Comparison of ENCODE assay signal across 24 cellular contexts in genomic region chr18:8130089-8130488, GRCh38.
"Had no signal": no experiment of that assay in that cellular context is flagged by ENCODE, and none has a peak within 500 bp of the region (broad histone marks: within the 10 kb centered on the region; RNA-seq: fewer than 3 reads in every experiment).

No MANE protein-coding gene starts in this region.

- H3K9me3 ChIP-seq: left ventricle myocardium inferior, ovary, right atrium auricular region, right lobe of liver, suprapubic skin, thoracic aorta, tibial artery, upper lobe of right lung, uterus had no signal

- H3K4me1 Mint-ChIP-seq: naive thymus-derived CD4-positive, alpha-beta T cell; stimulated activated effector memory CD8-positive, alpha-beta T cell treated with anti-CD3 and anti-CD28 coated beads, Interleukin-12 subunit alpha, Interleukin-12 subunit beta, amount 100 ng/mL, for 72 hours had no signal

- H3K36me3 Mint-ChIP-seq: natural killer cell treated with Interleukin-12 subunit alpha and Interleukin-12 subunit beta and Interleukin-15 and Interleukin-18, amount 100 ng/mL, for 72 hours; stimulated activated effector memory CD8-positive, alpha-beta T cell treated with anti-CD3 and anti-CD28 coated beads, Interleukin-12 subunit alpha, Interleukin-12 subunit beta, amount 100 ng/mL, for 72 hours had no signal

- H3K27ac Mint-ChIP-seq: mesothelial cell of epicardium; naive thymus-derived CD4-positive, alpha-beta T cell; natural killer cell treated with Interleukin-12 subunit alpha and Interleukin-12 subunit beta and Interleukin-15 and Interleukin-18, amount 100 ng/mL, for 72 hours; progenitor cell of endocrine pancreas; stimulated activated effector memory CD8-positive, alpha-beta T cell treated with anti-CD3 and anti-CD28 coated beads, Interleukin-12 subunit alpha, Interleukin-12 subunit beta, amount 100 ng/mL, for 72 hours; stimulated activated naive CD8-positive, alpha-beta T cell treated with anti-CD3 and anti-CD28 coated beads, Interleukin-15, Interleukin-2, amounts not matched to agents 100 ng/mL and 50 ng/mL, for 24 hours had no signal

- H3K4me3 Mint-ChIP-seq: mesothelial cell of epicardium; naive thymus-derived CD4-positive, alpha-beta T cell; natural killer cell treated with Interleukin-12 subunit alpha and Interleukin-12 subunit beta and Interleukin-15 and Interleukin-18, amount 100 ng/mL, for 72 hours; stimulated activated effector memory CD8-positive, alpha-beta T cell treated with anti-CD3 and anti-CD28 coated beads, Interleukin-12 subunit alpha, Interleukin-12 subunit beta, amount 100 ng/mL, for 72 hours; stimulated activated naive CD8-positive, alpha-beta T cell treated with anti-CD3 and anti-CD28 coated beads, Interleukin-15, Interleukin-2, amounts not matched to agents 100 ng/mL and 50 ng/mL, for 24 hours had no signal

- ATAC-seq: naive thymus-derived CD4-positive, alpha-beta T cell; natural killer cell treated with Interleukin-12 subunit alpha and Interleukin-12 subunit beta and Interleukin-15 and Interleukin-18, amount 100 ng/mL, for 72 hours; right lobe of liver; stimulated activated effector memory CD8-positive, alpha-beta T cell treated with anti-CD3 and anti-CD28 coated beads, Interleukin-12 subunit alpha, Interleukin-12 subunit beta, amount 100 ng/mL, for 72 hours; upper lobe of right lung had no signal

- H3K4me1 ChIP-seq: left ventricle myocardium inferior, right atrium auricular region, right lobe of liver, suprapubic skin, upper lobe of right lung, uterus had no signal

- H3K27me3 ChIP-seq: ovary, right atrium auricular region, right lobe of liver, tibial artery, upper lobe of right lung, uterus had no signal

- H3K27me3 Mint-ChIP-seq: naive thymus-derived CD4-positive, alpha-beta T cell; natural killer cell treated with Interleukin-12 subunit alpha and Interleukin-12 subunit beta and Interleukin-15 and Interleukin-18, amount 100 ng/mL, for 72 hours; progenitor cell of endocrine pancreas; stimulated activated naive CD8-positive, alpha-beta T cell treated with anti-CD3 and anti-CD28 coated beads, Interleukin-15, Interleukin-2, amounts not matched to agents 100 ng/mL and 50 ng/mL, for 24 hours had no signal

- H3K36me3 ChIP-seq: left ventricle myocardium inferior, ovary, right atrium auricular region, right lobe of liver, suprapubic skin, thoracic aorta, tibial artery, upper lobe of right lung, uterus had no signal

- DNase-seq: islet precursor cell; left ventricle myocardium inferior; mesendoderm; naive thymus-derived CD4-positive, alpha-beta T cell; ovary; right lobe of liver; stimulated activated CD4-positive, alpha-beta T cell treated with anti-CD3 and anti-CD28 coated beads, Interleukin-12 subunit alpha, Interleukin-12 subunit beta, amount 100 ng/mL, for 4 hours; stimulated activated CD4-positive, alpha-beta T cell treated with anti-CD3 and anti-CD28 coated beads, Interleukin-15, amount 100 ng/mL, for 24 hours; stimulated activated CD4-positive, alpha-beta T cell treated with anti-CD3 and anti-CD28 coated beads, Interleukin-4, amount 100 ng/mL, for 24 hours; stimulated activated naive CD4-positive, alpha-beta T cell; tibial artery; trophoblast cell; upper lobe of right lung; uterus had no signal

- H3K27ac ChIP-seq: left ventricle myocardium inferior, ovary, right atrium auricular region, right lobe of liver, skin epidermis, suprapubic skin, thoracic aorta, tibial artery, upper lobe of right lung, uterus had no signal

- H3K4me3 ChIP-seq: left ventricle myocardium inferior, lung, ovary, right atrium auricular region, right lobe of liver, skin epidermis, suprapubic skin, thoracic aorta, tibial artery, upper lobe of right lung, uterus had no signal
